ENCODE assay signal across 1 cellular context in the genomic region with DNA sequence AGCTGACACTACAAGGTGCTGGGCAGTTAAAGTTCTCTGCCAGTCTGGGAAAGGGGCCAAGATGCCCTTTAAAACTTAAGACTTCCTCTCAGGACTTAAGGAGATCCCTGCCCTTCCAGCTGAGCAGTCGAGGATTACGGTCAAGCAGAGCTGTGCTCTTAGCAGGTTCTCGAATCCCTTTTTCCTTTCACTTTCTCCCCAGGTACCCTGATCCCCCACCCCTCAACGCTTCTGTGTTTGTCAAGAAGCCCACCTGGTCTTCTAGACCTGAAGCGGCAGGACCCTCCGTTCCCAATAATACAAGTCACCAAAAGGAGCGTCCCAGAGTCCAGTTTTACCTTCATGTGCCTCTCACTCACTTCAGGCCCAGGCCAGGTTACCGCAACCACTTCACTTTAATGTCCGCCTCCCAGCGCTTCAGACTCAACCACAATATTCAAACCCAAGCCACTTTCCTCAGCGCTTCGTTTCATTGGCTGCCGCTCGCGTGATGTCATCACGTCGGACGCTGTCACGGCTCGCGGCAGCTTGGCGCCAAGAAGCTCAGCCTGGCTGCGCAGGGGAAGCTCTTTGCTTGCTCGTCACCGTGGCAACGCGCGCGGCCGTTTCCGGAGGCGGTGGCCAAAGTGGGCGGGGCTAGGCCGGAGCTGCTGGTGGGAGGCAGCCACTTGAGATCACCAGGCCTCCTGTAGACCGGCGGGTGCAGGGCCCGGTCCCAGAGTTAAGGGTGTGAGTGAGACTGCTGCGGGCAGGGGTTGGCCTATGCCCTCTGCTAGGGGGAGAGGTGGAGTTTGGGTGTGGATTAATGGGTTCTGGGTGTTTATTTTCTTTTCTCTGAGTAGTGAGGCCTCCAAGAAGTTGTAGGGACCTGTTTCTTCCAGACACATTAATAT.
TF ChIP-seq lines count a peak whose summit lies in the region.

Gene KIF18A (minus strand): TSS at position 431 of the 893 bp plus-strand sequence. CDS start 10,209 bp downstream, outside the sequence.
Gene METTL15 (plus strand): TSS at position 663 of the 893 bp plus-strand sequence. CDS start 4,947 bp downstream, outside the sequence.

TF ChIP-seq in HepG2, 621 proteins besides CTCF, POLR2A, EP300 and RAD21 (continued from another document and continues in another):
- TF ChIP-seq, protein P1, sequence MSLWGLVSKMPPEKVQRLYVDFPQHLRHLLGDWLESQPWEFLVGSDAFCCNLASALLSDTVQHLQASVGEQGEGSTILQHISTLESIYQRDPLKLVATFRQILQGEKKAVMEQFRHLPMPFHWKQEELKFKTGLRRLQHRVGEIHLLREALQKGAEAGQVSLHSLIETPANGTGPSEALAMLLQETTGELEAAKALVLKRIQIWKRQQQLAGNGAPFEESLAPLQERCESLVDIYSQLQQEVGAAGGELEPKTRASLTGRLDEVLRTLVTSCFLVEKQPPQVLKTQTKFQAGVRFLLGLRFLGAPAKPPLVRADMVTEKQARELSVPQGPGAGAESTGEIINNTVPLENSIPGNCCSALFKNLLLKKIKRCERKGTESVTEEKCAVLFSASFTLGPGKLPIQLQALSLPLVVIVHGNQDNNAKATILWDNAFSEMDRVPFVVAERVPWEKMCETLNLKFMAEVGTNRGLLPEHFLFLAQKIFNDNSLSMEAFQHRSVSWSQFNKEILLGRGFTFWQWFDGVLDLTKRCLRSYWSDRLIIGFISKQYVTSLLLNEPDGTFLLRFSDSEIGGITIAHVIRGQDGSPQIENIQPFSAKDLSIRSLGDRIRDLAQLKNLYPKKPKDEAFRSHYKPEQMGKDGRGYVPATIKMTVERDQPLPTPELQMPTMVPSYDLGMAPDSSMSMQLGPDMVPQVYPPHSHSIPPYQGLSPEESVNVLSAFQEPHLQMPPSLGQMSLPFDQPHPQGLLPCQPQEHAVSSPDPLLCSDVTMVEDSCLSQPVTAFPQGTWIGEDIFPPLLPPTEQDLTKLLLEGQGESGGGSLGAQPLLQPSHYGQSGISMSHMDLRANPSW (CRISPR knock-in tag; IDR thresholded peaks at IDR 0.05; ENCODE audit: borderline replicate concordance) = peak; percentile 70; the same call in 1 of the 2 replicates
- no peak for TF ChIP-seq SRSF9 (IDR thresholded peaks at IDR 0.05; ENCODE audit: borderline replicate concordance, insufficient read depth, low read depth, low read length, poor library complexity, severe bottlenecking)
- TF ChIP-seq NR1H2 (CRISPR knock-in tag; IDR thresholded peaks at IDR 0.05; ENCODE audit: borderline replicate concordance, low read depth) = no peak
- TF ChIP-seq, protein P2, sequence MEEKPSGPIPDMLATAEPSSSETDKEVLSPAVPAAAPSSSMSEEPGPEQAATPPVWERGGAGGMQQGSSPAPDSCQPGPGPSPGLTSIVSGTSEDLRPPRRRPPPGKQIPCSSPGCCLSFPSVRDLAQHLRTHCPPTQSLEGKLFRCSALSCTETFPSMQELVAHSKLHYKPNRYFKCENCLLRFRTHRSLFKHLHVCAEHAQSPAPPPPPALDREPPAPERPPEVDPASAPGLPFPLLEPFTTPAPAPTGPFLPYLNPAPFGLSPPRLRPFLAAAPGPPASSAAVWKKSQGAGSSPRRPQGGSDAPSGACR (CRISPR knock-in tag; IDR thresholded peaks at IDR 0.05) = no peak
- no peak; the same call in 1 of the 2 replicates for TF ChIP-seq NR2C2 (CRISPR knock-in tag; IDR thresholded peaks at IDR 0.05; ENCODE audit: borderline replicate concordance)
- no peak for TF ChIP-seq GZF1 (CRISPR knock-in tag; IDR thresholded peaks at IDR 0.05)
- TF ChIP-seq ZNF34 (CRISPR knock-in tag; IDR thresholded peaks at IDR 0.05; ENCODE audit: borderline replicate concordance) = no peak
- peak; percentile 89; the same call in 1 of the 2 replicates for TF ChIP-seq SMYD3 (CRISPR knock-in tag; IDR thresholded peaks at IDR 0.05)
- 0 out of 2 replicates have a peak, but pooled peaks have one; percentile 38 for TF ChIP-seq SP140L (CRISPR knock-in tag; IDR thresholded peaks at IDR 0.05; ENCODE audit: borderline replicate concordance)
- no peak for TF ChIP-seq RERE (CRISPR knock-in tag; IDR thresholded peaks at IDR 0.05; ENCODE audit: low read depth)
- no peak for TF ChIP-seq HMG20A (CRISPR knock-in tag; IDR thresholded peaks at IDR 0.05; ENCODE audit: borderline replicate concordance)
- TF ChIP-seq PITX1 (CRISPR knock-in tag; IDR thresholded peaks at IDR 0.05) = no peak
- no peak for TF ChIP-seq CC2D1A (CRISPR knock-in tag; IDR thresholded peaks at IDR 0.05)
- no peak for TF ChIP-seq PCBP1 (IDR thresholded peaks at IDR 0.05; ENCODE audit: borderline replicate concordance, low read depth, low read length)
- TF ChIP-seq PLRG1 (conservative IDR thresholded peaks at IDR 0.05) = no peak
- no peak for TF ChIP-seq ZNF446 (CRISPR knock-in tag; IDR thresholded peaks at IDR 0.05)
- TF ChIP-seq MYNN (CRISPR knock-in tag; IDR thresholded peaks at IDR 0.05; ENCODE audit: low read depth) = no peak
- TF ChIP-seq, protein P3, sequence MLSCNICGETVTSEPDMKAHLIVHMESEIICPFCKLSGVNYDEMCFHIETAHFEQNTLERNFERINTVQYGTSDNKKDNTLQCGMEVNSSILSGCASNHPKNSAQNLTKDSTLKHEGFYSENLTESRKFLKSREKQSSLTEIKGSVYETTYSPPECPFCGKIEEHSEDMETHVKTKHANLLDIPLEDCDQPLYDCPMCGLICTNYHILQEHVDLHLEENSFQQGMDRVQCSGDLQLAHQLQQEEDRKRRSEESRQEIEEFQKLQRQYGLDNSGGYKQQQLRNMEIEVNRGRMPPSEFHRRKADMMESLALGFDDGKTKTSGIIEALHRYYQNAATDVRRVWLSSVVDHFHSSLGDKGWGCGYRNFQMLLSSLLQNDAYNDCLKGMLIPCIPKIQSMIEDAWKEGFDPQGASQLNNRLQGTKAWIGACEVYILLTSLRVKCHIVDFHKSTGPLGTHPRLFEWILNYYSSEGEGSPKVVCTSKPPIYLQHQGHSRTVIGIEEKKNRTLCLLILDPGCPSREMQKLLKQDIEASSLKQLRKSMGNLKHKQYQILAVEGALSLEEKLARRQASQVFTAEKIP (CRISPR knock-in tag; IDR thresholded peaks at IDR 0.05; ENCODE audit: borderline replicate concordance) = no peak
- TF ChIP-seq, protein P4, sequence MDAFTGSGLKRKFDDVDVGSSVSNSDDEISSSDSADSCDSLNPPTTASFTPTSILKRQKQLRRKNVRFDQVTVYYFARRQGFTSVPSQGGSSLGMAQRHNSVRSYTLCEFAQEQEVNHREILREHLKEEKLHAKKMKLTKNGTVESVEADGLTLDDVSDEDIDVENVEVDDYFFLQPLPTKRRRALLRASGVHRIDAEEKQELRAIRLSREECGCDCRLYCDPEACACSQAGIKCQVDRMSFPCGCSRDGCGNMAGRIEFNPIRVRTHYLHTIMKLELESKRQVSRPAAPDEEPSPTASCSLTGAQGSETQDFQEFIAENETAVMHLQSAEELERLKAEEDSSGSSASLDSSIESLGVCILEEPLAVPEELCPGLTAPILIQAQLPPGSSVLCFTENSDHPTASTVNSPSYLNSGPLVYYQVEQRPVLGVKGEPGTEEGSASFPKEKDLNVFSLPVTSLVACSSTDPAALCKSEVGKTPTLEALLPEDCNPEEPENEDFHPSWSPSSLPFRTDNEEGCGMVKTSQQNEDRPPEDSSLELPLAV (CRISPR knock-in tag; conservative IDR thresholded peaks at IDR 0.05; ENCODE audit: low read depth) = no peak
- no peak for TF ChIP-seq AKNA (CRISPR knock-in tag; IDR thresholded peaks at IDR 0.05; ENCODE audit: borderline replicate concordance)
- TF ChIP-seq MTA3 (CRISPR knock-in tag; IDR thresholded peaks at IDR 0.05) = no peak
- TF ChIP-seq KMT2B (CRISPR knock-in tag; IDR thresholded peaks at IDR 0.05) = peak; percentile 94; the same call in 1 of the 2 replicates
- TF ChIP-seq ATM (IDR thresholded peaks at IDR 0.05; ENCODE audit: borderline replicate concordance) = no peak
- TF ChIP-seq PATZ1 (CRISPR knock-in tag; IDR thresholded peaks at IDR 0.05) = no peak
- peak; percentile 62 for TF ChIP-seq PHF20 (CRISPR knock-in tag; IDR thresholded peaks at IDR 0.05)
- no peak for TF ChIP-seq ZNF629 (CRISPR knock-in tag; conservative IDR thresholded peaks at IDR 0.05)
- TF ChIP-seq RFXANK (CRISPR knock-in tag; IDR thresholded peaks at IDR 0.05) = no peak
- no peak; the same call in 1 of the 2 replicates for TF ChIP-seq ZNF704 (CRISPR knock-in tag; IDR thresholded peaks at IDR 0.05; ENCODE audit: borderline replicate concordance)
- no peak for TF ChIP-seq CHCHD3 (CRISPR knock-in tag; IDR thresholded peaks at IDR 0.05)
- no peak for TF ChIP-seq SMARCC2 (IDR thresholded peaks at IDR 0.05)
- TF ChIP-seq RBAK (CRISPR knock-in tag; IDR thresholded peaks at IDR 0.05) = no peak
